28 cellular contexts compared by ENCODE assay signal in the genomic region with DNA sequence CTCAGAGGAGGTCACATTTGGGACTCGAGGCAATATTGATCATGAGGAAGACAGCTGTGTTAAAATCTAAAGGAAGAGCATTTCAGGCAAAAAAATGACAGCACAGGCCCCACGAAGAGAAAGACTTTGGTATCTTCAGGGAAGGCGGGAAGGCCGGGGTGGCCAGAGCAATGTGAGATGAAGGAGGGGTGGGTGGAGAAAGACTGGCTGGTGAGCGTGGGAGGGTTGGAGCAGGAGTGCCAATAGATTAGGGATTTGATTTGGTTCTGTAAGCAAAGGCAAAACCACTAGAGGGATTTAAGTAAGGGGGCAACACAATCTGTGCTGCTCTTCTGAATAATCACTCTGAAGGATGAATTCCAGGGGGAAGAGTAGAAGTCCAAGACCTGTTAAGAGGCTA.
"Had no signal": no experiment of that assay in that cellular context is flagged by ENCODE, and none has a peak within 500 bp of the region (broad histone marks: within the 10 kb centered on the region; RNA-seq: fewer than 3 reads in every experiment).

No MANE protein-coding gene starts in this region.

- H3K36me3 Mint-ChIP-seq: natural killer cell treated with Interleukin-12 subunit alpha and Interleukin-12 subunit beta and Interleukin-15 and Interleukin-18, amount 100 ng/mL, for 72 hours; neural progenitor cell; stimulated activated naive B cell treated with anti-CD40 and anti-IgM and Interleukin-4, amounts not matched to agents 10 μg/mL and 1 μg/mL and 100 μg/mL, for 72 hours had no signal

- H3K79me2 ChIP-seq: parathyroid adenoma had no signal

- DNase-seq: occipital lobe; ovary; posterior cingulate gyrus; psoas muscle; right cardiac atrium; right lobe of liver; sigmoid colon; small intestine; stimulated activated CD4-positive, alpha-beta T cell treated with anti-CD3 and anti-CD28 coated beads, Interleukin-15, amount 100 ng/mL, for 24 hours; stimulated activated CD4-positive, alpha-beta T cell treated with anti-CD3 and anti-CD28 coated beads, Interleukin-2, amount 100 ng/mL, for 24 hours; stimulated activated CD4-positive, alpha-beta T cell treated with anti-CD3 and anti-CD28 coated beads, Interleukin-2, amount 100 ng/mL, for 48 hours; stimulated activated CD4-positive, alpha-beta T cell treated with anti-CD3 and anti-CD28 coated beads, Interleukin-4, amount 100 ng/mL, for 24 hours; stimulated activated naive B cell treated with anti-CD40 and anti-IgM and Interleukin-4, amounts not matched to agents 10 μg/mL and 1 μg/mL and 100 μg/mL, for 72 hours; stimulated activated naive CD4-positive, alpha-beta T cell treated with Interleukin-2 at 50 U/mL for 16 hours; stomach; thyroid gland; trophoblast cell; upper lobe of left lung had no signal

- H3K27me3 Mint-ChIP-seq: progenitor cell of endocrine pancreas had no signal

- FAIRE-seq: small intestine, urothelium cell line had no signal

- H3K4me2 ChIP-seq: neural progenitor cell had no signal

- H3K9ac ChIP-seq: neural progenitor cell, parathyroid adenoma had no signal

- ATAC-seq: natural killer cell treated with Interleukin-12 subunit alpha and Interleukin-12 subunit beta and Interleukin-15 and Interleukin-18, amount 100 ng/mL, for 72 hours; psoas muscle; right cardiac atrium; right lobe of liver; stimulated activated effector memory CD8-positive, alpha-beta T cell treated with anti-CD3 and anti-CD28 coated beads, Interleukin-12 subunit alpha, Interleukin-12 subunit beta, amount 100 ng/mL, for 72 hours; stimulated activated naive B cell treated with anti-CD40 and anti-IgM and Interleukin-4, amounts not matched to agents 10 μg/mL and 1 μg/mL and 100 μg/mL, for 72 hours had no signal

- H3K4me3 Mint-ChIP-seq: natural killer cell treated with Interleukin-12 subunit alpha and Interleukin-12 subunit beta and Interleukin-15 and Interleukin-18, amount 100 ng/mL, for 72 hours; neural progenitor cell; stimulated activated effector memory CD8-positive, alpha-beta T cell treated with anti-CD3 and anti-CD28 coated beads, Interleukin-12 subunit alpha, Interleukin-12 subunit beta, amount 100 ng/mL, for 72 hours; stimulated activated naive B cell treated with anti-CD40 and anti-IgM and Interleukin-4, amounts not matched to agents 10 μg/mL and 1 μg/mL and 100 μg/mL, for 72 hours; stimulated activated naive CD8-positive, alpha-beta T cell treated with anti-CD3 and anti-CD28 coated beads, Interleukin-15, Interleukin-2, amounts not matched to agents 100 ng/mL and 50 ng/mL, for 24 hours had no signal

- H3K36me3 ChIP-seq: neural progenitor cell, ovary, right lobe of liver, sigmoid colon, stomach, thoracic aorta, thyroid gland, tibial nerve, upper lobe of left lung, vagina had no signal

- H3K4me3 ChIP-seq: neural progenitor cell, ovary, psoas muscle, right lobe of liver, sigmoid colon, stomach, thoracic aorta, thyroid gland, tibial nerve, upper lobe of left lung, vagina had no signal

- H3K4me1 ChIP-seq: neural progenitor cell, parathyroid adenoma, thyroid gland had no signal

- H2AFZ ChIP-seq: neural progenitor cell, parathyroid adenoma had no signal

- H3K27me3 ChIP-seq: neural progenitor cell, ovary, right lobe of liver, sigmoid colon, stomach, thyroid gland, tibial nerve, upper lobe of left lung, vagina had no signal

- H3K27ac ChIP-seq: neural progenitor cell, ovary, parathyroid adenoma, psoas muscle, right lobe of liver, sigmoid colon, stomach, thoracic aorta, thyroid gland, tibial nerve, upper lobe of left lung, vagina had no signal

- H3K4me1 Mint-ChIP-seq: stimulated activated effector memory CD8-positive, alpha-beta T cell treated with anti-CD3 and anti-CD28 coated beads, Interleukin-12 subunit alpha, Interleukin-12 subunit beta, amount 100 ng/mL, for 72 hours; stimulated activated naive B cell treated with anti-CD40 and anti-IgM and Interleukin-4, amounts not matched to agents 10 μg/mL and 1 μg/mL and 100 μg/mL, for 72 hours had no signal

- H3K9me3 Mint-ChIP-seq: natural killer cell treated with Interleukin-12 subunit alpha and Interleukin-12 subunit beta and Interleukin-15 and Interleukin-18, amount 100 ng/mL, for 72 hours; neural progenitor cell; stimulated activated effector memory CD8-positive, alpha-beta T cell treated with anti-CD3 and anti-CD28 coated beads, Interleukin-12 subunit alpha, Interleukin-12 subunit beta, amount 100 ng/mL, for 72 hours; stimulated activated naive B cell treated with anti-CD40 and anti-IgM and Interleukin-4, amounts not matched to agents 10 μg/mL and 1 μg/mL and 100 μg/mL, for 72 hours; stimulated activated naive CD8-positive, alpha-beta T cell treated with anti-CD3 and anti-CD28 coated beads, Interleukin-15, Interleukin-2, amounts not matched to agents 100 ng/mL and 50 ng/mL, for 24 hours had no signal

- H3K27ac Mint-ChIP-seq: natural killer cell treated with Interleukin-12 subunit alpha and Interleukin-12 subunit beta and Interleukin-15 and Interleukin-18, amount 100 ng/mL, for 72 hours; neural progenitor cell; progenitor cell of endocrine pancreas; stimulated activated effector memory CD8-positive, alpha-beta T cell treated with anti-CD3 and anti-CD28 coated beads, Interleukin-12 subunit alpha, Interleukin-12 subunit beta, amount 100 ng/mL, for 72 hours; stimulated activated naive B cell treated with anti-CD40 and anti-IgM and Interleukin-4, amounts not matched to agents 10 μg/mL and 1 μg/mL and 100 μg/mL, for 72 hours; stimulated activated naive CD8-positive, alpha-beta T cell treated with anti-CD3 and anti-CD28 coated beads, Interleukin-15, Interleukin-2, amounts not matched to agents 100 ng/mL and 50 ng/mL, for 24 hours had no signal

- H3K9me3 ChIP-seq: ovary, psoas muscle, right lobe of liver, sigmoid colon, stomach, thoracic aorta, thyroid gland, tibial nerve, upper lobe of left lung, vagina had no signal
